11 cellular contexts compared by ENCODE assay signal in the genomic region with DNA sequence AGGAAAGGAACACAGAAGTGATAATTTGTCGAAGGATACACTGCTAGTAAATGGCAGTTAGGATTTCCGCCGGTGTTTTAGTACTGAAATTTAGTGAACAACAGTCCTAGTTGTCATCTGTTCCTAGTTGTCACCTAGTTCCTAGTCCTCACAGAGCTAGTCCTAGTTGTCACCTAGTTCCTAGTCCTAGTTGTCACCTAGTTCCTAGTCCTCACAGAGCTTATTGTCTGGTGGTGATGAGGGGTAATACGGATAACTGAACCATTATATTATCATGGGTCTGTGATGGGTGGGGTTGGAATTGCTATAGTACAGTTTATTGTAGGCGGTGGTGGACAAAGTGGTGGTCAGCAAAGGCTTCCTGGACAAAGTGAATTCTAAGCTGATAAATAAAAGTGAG. TPM values are rescaled to one million over a fixed set of nuclear protein-coding genes. Genes with fewer than 3 reads are reported as not detected.
DNase-seq lines count a peak whose midpoint lies in the region; ATAC-seq and TF ChIP-seq lines count a peak whose summit lies in the region.
"Had no signal": no experiment of that assay in that cellular context is flagged by ENCODE, and none has a peak within 500 bp of the region (broad histone marks: within the 10 kb centered on the region; RNA-seq: fewer than 3 reads in every experiment).

No MANE protein-coding gene starts in this region.

- peaks cover 5% of the 10 kb centered on the region for H3K79me1 ChIP-seq in trophoblast cell (ENCODE audit: low read length)

- H3K4me3 Mint-ChIP-seq in activated T-cell treated with anti-CD3 and anti-CD28 coated beads, Interleukin-2, amount 50 U/mL, for 4 hours, result peak overlapping the region; percentile 100

- H3K27me3 ChIP-seq in endocrine pancreas (ENCODE audit: control insufficient read depth, insufficient read depth, low read length) (no peaks in the 10 kb centered on the region), trophoblast cell (ENCODE audit: insufficient read depth, low read length) (no peaks in the 10 kb centered on the region), adrenal gland (no peaks in the 10 kb centered on the region)
- H3K27me3 ChIP-seq: vagina had no signal

- no peaks in the 10 kb centered on the region for H3K9me2 ChIP-seq in OCI-LY7 (ENCODE audit: insufficient read depth, low read length)

- H3K36me3 Mint-ChIP-seq in activated T-cell treated with anti-CD3 and anti-CD28 coated beads, Interleukin-2, amount 50 U/mL, for 4 hours (ENCODE audit: insufficient read depth), result peaks cover 12% of the 10 kb centered on the region

- H3K23ac ChIP-seq in trophoblast cell (ENCODE audit: low read length), result peak overlapping the region; percentile 86

- peaks cover 43% of the 10 kb centered on the region for H3K36me3 ChIP-seq in OCI-LY7 (ENCODE audit: insufficient read depth, low read length)
- H3K36me3 ChIP-seq in endocrine pancreas (ENCODE audit: control insufficient read depth, insufficient read depth, low read length), result no peaks in the 10 kb centered on the region
- peaks cover 4 to 8% of the 10 kb centered on the region in 2 experiments for H3K36me3 ChIP-seq in trophoblast cell (ENCODE audit: control insufficient read depth in 1 of 2, insufficient read depth in 2 of 2, low read length in 2 of 2)
- H3K36me3 ChIP-seq in adrenal gland (replicated peaks in 1 of 2), result peaks cover 0 to 18% of the 10 kb centered on the region in 2 donors

- no peak overlapping the region for H4K8ac ChIP-seq in trophoblast cell (ENCODE audit: low read depth, low read length)

- H3K4me2 ChIP-seq in OCI-LY7 (ENCODE audit: low read length), result peak overlapping the region; percentile 76
- H3K4me2 ChIP-seq in trophoblast cell (ENCODE audit: low read length), result no peak overlapping the region

- H3K27ac ChIP-seq in OCI-LY7 (ENCODE audit: low read depth, low read length, poor library complexity, severe bottlenecking) (no peak overlapping the region), trophoblast cell (ENCODE audit: low read depth, low read length) (no peak overlapping the region), adrenal gland (no peak overlapping the region)
- H3K27ac ChIP-seq: vagina had no signal

- peaks cover 39% of the 10 kb centered on the region for H3K4me1 Mint-ChIP-seq in activated T-cell treated with anti-CD3 and anti-CD28 coated beads, Interleukin-2, amount 50 U/mL, for 4 hours (ENCODE audit: low read depth)

- H3K14ac ChIP-seq in trophoblast cell (ENCODE audit: low read length), result no peak overlapping the region

- no peak for ATAC-seq in activated T-cell treated with anti-CD3 and anti-CD28 coated beads, Interleukin-2, amount 50 U/mL, for 4 hours

- no peak overlapping the region for H3K18ac ChIP-seq in trophoblast cell (ENCODE audit: low read length)

- no peak overlapping the region for H4K12ac ChIP-seq in trophoblast cell (ENCODE audit: low read depth, low read length)

- peaks cover 33% of the 10 kb centered on the region for H3K79me2 ChIP-seq in OCI-LY7 (ENCODE audit: insufficient read depth, low read depth, low read length)
- H3K79me2 ChIP-seq in trophoblast cell (ENCODE audit: control insufficient read depth, insufficient read depth, low read length, poor library complexity), result peaks cover 13% of the 10 kb centered on the region

- H3K4me1 ChIP-seq in OCI-LY7 (ENCODE audit: insufficient read depth, low read length, poor library complexity, severe bottlenecking) (peaks cover 20% of the 10 kb centered on the region), endocrine pancreas (ENCODE audit: control insufficient read depth, insufficient read depth, low read length) (peaks cover 12% of the 10 kb centered on the region), trophoblast cell (ENCODE audit: control insufficient read depth in 1 of 2, insufficient read depth in 2 of 2, low read length in 2 of 2) (peaks cover 5 to 7% of the 10 kb centered on the region in 2 experiments), adrenal gland (replicated peaks in 1 of 2) (peaks cover 13 to 26% of the 10 kb centered on the region in 2 donors)

- no peaks in the 10 kb centered on the region for H3K27me3 Mint-ChIP-seq in activated T-cell treated with anti-CD3 and anti-CD28 coated beads, Interleukin-2, amount 50 U/mL, for 4 hours (ENCODE audit: low read depth)

- no peak for TF ChIP-seq CTCF in OCI-LY7 (conservative IDR thresholded peaks at IDR 0.05; ENCODE audit: low read length)
- TF ChIP-seq CTCF in adrenal gland (IDR thresholded peaks at IDR 0.05), result no peak

- no peak overlapping the region for H2BK5ac ChIP-seq in trophoblast cell (ENCODE audit: low read depth, low read length, poor library complexity)

- POLR2A ChIA-PET in OCI-LY7 (lab: Charles Lee), result interaction anchor here (0.7 to 1.7 kb wide), 6 partner anchors 8 to 511 kb away, joined by 3 to 5 read pairs (median 4); a partner anchor contains a TSS

- WGBS in trophoblast cell (ENCODE audit: extremely low coverage, insufficient coverage, insufficient read length), result no CpG with 5 or more reads among the region's 5 CpGs
- WGBS in adrenal gland, 4 donors, result 97 to 100% (median 98%) methylated on average over 5 of the region's 5 CpGs

- no peak for DNase-seq in activated T-cell treated with anti-CD3 and anti-CD28 coated beads, Interleukin-2, amount 50 U/mL, for 4 hours
- DNase-seq in activated T-cell treated with anti-CD3 and anti-CD28 coated beads for 4 hours (no peak), OCI-LY7 (ENCODE audit: low spot score) (no peak), trophoblast cell (no peak), adrenal gland (no peak)
- DNase-seq in activated CD4-positive, CD25-positive, alpha-beta regulatory T cell (lab: John Stamatoyannopoulos, UW), result no peak
- DNase-seq in stimulated activated CD4-positive, alpha-beta T cell treated with anti-CD3 and anti-CD28 coated beads, Interleukin-4, amount 100 ng/mL, for 24 hours, result no peak
- DNase-seq: activated CD8-positive, alpha-beta memory T cell treated with anti-CD3 and anti-CD28 coated beads, Interleukin-2, amount 50 U/mL, for 4 hours; SHP77 treated with DMSO at 0.1 percent for 48 hours had no signal

- BruUV-seq in OCI-LY7 (replicated peaks; lab: Mats Ljungman, UMichigan), result no TSS peak

- no peak overlapping the region for H3K9ac ChIP-seq in endocrine pancreas (ENCODE audit: control insufficient read depth, insufficient read depth, low read length)
- H3K9ac ChIP-seq in trophoblast cell (ENCODE audit: low read length), result no peak overlapping the region

- TF ChIP-seq POLR2A in adrenal gland (IDR thresholded peaks at IDR 0.05), result no peak

- peaks cover 10% of the 10 kb centered on the region for H4K20me1 ChIP-seq in OCI-LY7 (ENCODE audit: insufficient read depth, low read length)

- H3K9me3 ChIP-seq in OCI-LY7 (ENCODE audit: low read length) (no peaks in the 10 kb centered on the region), endocrine pancreas (ENCODE audit: control insufficient read depth, low read length) (no peaks in the 10 kb centered on the region), trophoblast cell (ENCODE audit: insufficient read depth, low read depth, low read length) (no peaks in the 10 kb centered on the region), adrenal gland (replicated peaks in 1 of 3) (no peaks in the 10 kb centered on the region)
- H3K9me3 ChIP-seq: vagina had no signal

- H3K4me3 ChIP-seq in OCI-LY7 (ENCODE audit: low read depth, low read length, poor library complexity, severe bottlenecking) (peak overlapping the region; percentile 88), endocrine pancreas (ENCODE audit: control insufficient read depth, insufficient read depth, low read length) (peak overlapping the region; percentile 50), trophoblast cell (ENCODE audit: low read depth, low read length) (no peak overlapping the region), adrenal gland (no peak overlapping the region)

- no peak overlapping the region for H2BK120ac ChIP-seq in trophoblast cell (ENCODE audit: insufficient read depth, low read length, poor library complexity)

- no peak overlapping the region for H2BK12ac ChIP-seq in trophoblast cell (ENCODE audit: low read length)

- H4K91ac ChIP-seq in trophoblast cell (ENCODE audit: low read depth, low read length), result no peak overlapping the region

- no peaks in the 10 kb centered on the region for H3K9me3 Mint-ChIP-seq in activated T-cell treated with anti-CD3 and anti-CD28 coated beads, Interleukin-2, amount 50 U/mL, for 4 hours

- peak overlapping the region; percentile 78 for H3K4ac ChIP-seq in trophoblast cell (ENCODE audit: low read depth, low read length)

- H2AFZ ChIP-seq in OCI-LY7 (ENCODE audit: low read length), result no peak overlapping the region
- no peak overlapping the region for H2AFZ ChIP-seq in trophoblast cell (ENCODE audit: insufficient read depth, low read length, poor library complexity)

- intact Hi-C loops in OCI-LY7 (cut with micrococcal nuclease; ENCODE audit: unreplicated experiment) (no loop called here), adrenal gland (cut with DNase I) (no loop called here)

- CTCF ChIA-PET in OCI-LY7 (lab: Charles Lee; ENCODE audit: unreplicated experiment), result no interaction called here

- no peak overlapping the region for H2AK5ac ChIP-seq in trophoblast cell (ENCODE audit: low read length)

RNA-seq across cellular contexts. Expression of a gene that starts 1.8 kb away (rescaled TPM):
- total RNA-seq in activated T-cell treated with anti-CD3 and anti-CD28 coated beads, Interleukin-2, amount 50 U/mL, for 4 hours, result 10 to 100 TPM; 12.2 to 14.2 (median 12.5) TPM
- 19.8 and 24.1 TPM in 2 replicates for total RNA-seq in OCI-LY7 (2014; rRNA removed; shearing (Covaris generic))
- total RNA-seq in OCI-LY7 (2022) (30.2 and 33.4 TPM in 2 replicates), adrenal gland (10 to 100 TPM in 4 of 8 donors, 1 to 10 TPM in 4; 2.5 to 12.3 (median 8.9) TPM)
- 11.8 and 12.3 TPM in 2 replicates for polyA plus RNA-seq in trophoblast cell (2013)
- 10 to 100 TPM in 1 of 3 donors, 1 to 10 TPM in 2; 3.5 to 10.5 (median 6.4) TPM for polyA plus RNA-seq in adrenal gland

RNA-seq across cellular contexts. Expression of a gene that starts 50.3 kb away (rescaled TPM):
- total RNA-seq in activated T-cell treated with anti-CD3 and anti-CD28 coated beads, Interleukin-2, amount 50 U/mL, for 4 hours, result under 1 TPM; 0.14 to 0.29 (median 0.23) TPM
- total RNA-seq in OCI-LY7 (2014; rRNA removed; shearing (Covaris generic)), result not detected in 2 replicates
- total RNA-seq in OCI-LY7 (2022), result 0.06 TPM in 2 replicates
- polyA plus RNA-seq in trophoblast cell (2013), result 170 and 176 TPM in 2 replicates
- total RNA-seq in adrenal gland, result 10 to 100 TPM; 12.9 to 61.4 (median 43.5) TPM
- 10 to 100 TPM in 1 of 3 donors, 1 to 10 TPM in 2; 4.1 to 12.3 (median 5.9) TPM for polyA plus RNA-seq in adrenal gland

Comparison
In these comparisons a context has a peak if more than half of its experiments do, and no peak if none do; other contexts are left out.
1. H3K4me3 ChIP-seq: peak in OCI-LY7 (single experiment) and endocrine pancreas (single experiment); none in trophoblast cell (single experiment) and adrenal gland (0 of 4).
2. RNA of a gene that starts 50.3 kb away (total RNA-seq): 12.9 to 61.4 TPM in adrenal gland; 0.14 to 0.29 TPM in activated T-cell treated with anti-CD3 and anti-CD28 coated beads, Interleukin-2, amount 50 U/mL, for 4 hours and 0.06 TPM in OCI-LY7; every median in the first group is over 10 times any median in the second.